Comparison of ENCODE assay signal across 9 cellular contexts in the genomic region with DNA sequence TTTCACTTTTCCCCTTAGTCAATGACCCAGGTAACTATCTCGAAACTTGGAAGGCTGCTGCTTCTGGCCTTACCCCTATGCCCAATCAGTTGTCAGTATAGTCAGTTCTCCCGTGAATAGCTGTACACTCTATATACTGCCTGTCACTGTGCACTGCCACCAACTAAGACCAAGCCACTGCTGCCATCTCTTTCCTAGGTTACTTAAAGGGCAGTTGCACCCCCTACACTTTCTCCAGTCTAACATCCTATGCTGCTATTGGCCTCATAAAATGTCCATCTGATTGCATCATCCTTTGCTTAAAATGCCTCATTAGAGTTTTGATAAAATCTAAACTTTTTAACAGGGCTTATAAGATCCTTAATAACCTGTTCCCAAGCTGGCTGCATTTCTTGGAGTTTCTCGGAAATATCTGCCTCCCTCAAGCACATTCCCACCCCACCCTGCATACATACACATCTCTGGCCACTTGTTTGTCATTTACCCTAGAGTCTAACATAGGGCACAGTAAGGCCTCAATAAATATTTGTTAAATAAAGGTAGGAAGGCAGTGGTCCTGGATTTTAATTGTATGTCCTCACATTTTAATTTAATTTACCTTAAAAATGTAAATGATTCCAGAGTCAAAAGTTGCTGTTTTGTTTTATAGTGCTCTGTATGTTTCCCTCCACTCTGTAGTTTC. TPM values are rescaled to one million over a fixed set of nuclear protein-coding genes. Genes with fewer than 3 reads are reported as not detected.
DNase-seq lines count a peak whose midpoint lies in the region; ATAC-seq and TF ChIP-seq lines count a peak whose summit lies in the region.
"Had no signal": no experiment of that assay in that cellular context is flagged by ENCODE, and none has a peak within 500 bp of the region (broad histone marks: within the 10 kb centered on the region; RNA-seq: fewer than 3 reads in every experiment).

No MANE protein-coding gene starts in this region.

- ATAC-seq in GM21619 (IDR thresholded peaks at IDR 0.05; ENCODE audit: unreplicated experiment) = peak; percentile 40
- ATAC-seq in SK-N-SH treated with all-trans-retinoic acid at 6 μM for 48 hours = peak; percentile 16; the same call in 2 of the 3 replicates

- DNase-seq in CD8-positive, alpha-beta memory T cell = no peak
- no peak for DNase-seq in immature natural killer cell
- no peak for DNase-seq in GM03348 (ENCODE audit: low spot score)
- no peak for DNase-seq in caudate nucleus (lab: John Stamatoyannopoulos, UW)
- no peak for DNase-seq in NOMO-1 (lab: John Stamatoyannopoulos, UW; ENCODE audit: unreplicated experiment in 2 of 2)
- no peak for DNase-seq in HuH-7 (ENCODE audit: low spot score)
- DNase-seq: amniotic stem cell had no signal

- H3K4me3 ChIP-seq in CD8-positive, alpha-beta memory T cell (ENCODE audit: low read length) = no peak overlapping the region

- H3K27me3 ChIP-seq in CD8-positive, alpha-beta memory T cell (ENCODE audit: insufficient read depth, low read length, poor library complexity, severe bottlenecking) = no peaks in the 10 kb centered on the region

- POLR2A ChIA-PET in CD8-positive, alpha-beta memory T cell (lab: Charles Lee) = interaction anchor here (1.3 kb wide), 1 partner anchor 10 kb away, joined by 7 read pairs; no protein-coding TSS in a partner anchor

- H3K4me3 Mint-ChIP-seq in CD8-positive, alpha-beta memory T cell = peak overlapping the region in 6 of 7 donors; percentile 7 to 55 (median 27)
- peak overlapping the region in 2 of 5 donors; percentile 3 to 10 for H3K4me3 Mint-ChIP-seq in immature natural killer cell

- H3K4me1 Mint-ChIP-seq in CD8-positive, alpha-beta memory T cell = peaks cover 92 to 99% (median 98%) of the 10 kb centered on the region in 3 donors
- H3K4me1 Mint-ChIP-seq in immature natural killer cell = peaks cover 86 to 97% of the 10 kb centered on the region in 2 donors

- H3K36me3 Mint-ChIP-seq in CD8-positive, alpha-beta memory T cell = peaks cover 0 to 13% (median 11%) of the 10 kb centered on the region in 3 donors
- peaks cover 0 to 10% (median 4%) of the 10 kb centered on the region in 3 donors for H3K36me3 Mint-ChIP-seq in immature natural killer cell

- H3K27ac Mint-ChIP-seq in CD8-positive, alpha-beta memory T cell = peak overlapping the region; percentile 66 to 96 (median 90)
- peak overlapping the region; percentile 4 to 87 (median 64) for H3K27ac Mint-ChIP-seq in immature natural killer cell

- no peaks in the 10 kb centered on the region for H3K9me3 ChIP-seq in CD8-positive, alpha-beta memory T cell (ENCODE audit: low read length)

- H3K27ac ChIP-seq in CD8-positive, alpha-beta memory T cell (ENCODE audit: low read depth, low read length) = peak overlapping the region; percentile 75
- no peak overlapping the region for H3K27ac ChIP-seq in caudate nucleus (ENCODE audit: low read depth, low read length)

- H3K36me3 ChIP-seq in CD8-positive, alpha-beta memory T cell (ENCODE audit: insufficient read depth, low read length) = no peaks in the 10 kb centered on the region

- no peaks in the 10 kb centered on the region for H3K9me3 Mint-ChIP-seq in CD8-positive, alpha-beta memory T cell
- no peaks in the 10 kb centered on the region for H3K9me3 Mint-ChIP-seq in immature natural killer cell

- H3K4me1 ChIP-seq in CD8-positive, alpha-beta memory T cell (ENCODE audit: insufficient read depth, low read length) = peaks cover 96% of the 10 kb centered on the region

- H3K27me3 Mint-ChIP-seq in CD8-positive, alpha-beta memory T cell = no peaks in the 10 kb centered on the region
- H3K27me3 Mint-ChIP-seq in immature natural killer cell (ENCODE audit: low read depth in 3 of 3) = peaks cover 0 to 3% (median 0%) of the 10 kb centered on the region in 3 donors

- CTCF ChIA-PET in CD8-positive, alpha-beta memory T cell (lab: Charles Lee) = interaction anchor here (0.9 to 1.3 kb wide), 4 partner anchors 11 to 89 kb away, joined by 3 read pairs; no protein-coding TSS in a partner anchor

TF ChIP-seq in SK-N-SH treated with all-trans-retinoic acid at 6 μM for 48 hours, 23 proteins besides CTCF, POLR2A, EP300 and RAD21:
- TF ChIP-seq ZFP30 (CRISPR knock-in tag; IDR thresholded peaks at IDR 0.05) = no peak

RNA-seq across cellular contexts. Expression of a gene that starts 32.7 kb away (rescaled TPM):
- total RNA-seq in CD8-positive, alpha-beta memory T cell = 100 to 1,000 TPM; 295 to 311 TPM
- polyA plus RNA-seq in CD8-positive, alpha-beta memory T cell = 207 TPM
- 100 to 1,000 TPM in 2 of 3 donors, 10 to 100 TPM in 1; 99.7 to 162 (median 132) TPM for polyA plus RNA-seq in immature natural killer cell
